In genomic region chrX:129786210-129786651, GRCh38 we compare ENCODE assay signal across 1 cellular context.
A peak's percentile ranks its signal among the peaks of the same experiment; 100 is the strongest.
TF ChIP-seq lines count a peak whose summit lies in the region.

No MANE protein-coding gene starts in this region.

TF ChIP-seq in K562, 482 proteins besides CTCF, POLR2A, EP300 and RAD21 (continued from another document and continues in another):
- no peak for TF ChIP-seq ZNF778 (CRISPR knock-in tag; IDR thresholded peaks at IDR 0.05)
- TF ChIP-seq CC2D1A (IDR thresholded peaks at IDR 0.05): no peak
- TF ChIP-seq NR2C2 (CRISPR knock-in tag; IDR thresholded peaks at IDR 0.05): no peak
- TF ChIP-seq NR2C2 (tag; IDR thresholded peaks at IDR 0.05): peak; percentile 56; the same call in 1 of the 2 replicates
- TF ChIP-seq ZNF766 (CRISPR knock-in tag; conservative IDR thresholded peaks at IDR 0.05): peak; percentile 70; the same call in 1 of the 2 replicates
- TF ChIP-seq NBN (IDR thresholded peaks at IDR 0.05; ENCODE audit: low read depth): no peak; the same call in 1 of the 2 replicates
- no peak for TF ChIP-seq RBM34 (IDR thresholded peaks at IDR 0.05; ENCODE audit: borderline replicate concordance, insufficient read depth, low read length)
- no peak for TF ChIP-seq KLF1 (tag; IDR thresholded peaks at IDR 0.05)
- TF ChIP-seq CAMTA2 (CRISPR knock-in tag; conservative IDR thresholded peaks at IDR 0.05): no peak
- no peak for TF ChIP-seq IRF2 (CRISPR knock-in tag; IDR thresholded peaks at IDR 0.05)
- TF ChIP-seq MXI1 (IDR thresholded peaks at IDR 0.05; ENCODE audit: low read depth, low read length): no peak
- no peak for TF ChIP-seq ZNF224 (CRISPR knock-in tag; IDR thresholded peaks at IDR 0.05)
- no peak for TF ChIP-seq ZBTB2 (IDR thresholded peaks at IDR 0.05)
- TF ChIP-seq SRSF3 (IDR thresholded peaks at IDR 0.05; ENCODE audit: insufficient read depth, low read length): no peak
- TF ChIP-seq SMAD4 (CRISPR knock-in tag; conservative IDR thresholded peaks at IDR 0.05): peak; percentile 88
- no peak for TF ChIP-seq SAP30 (IDR thresholded peaks at IDR 0.05; ENCODE audit: borderline replicate concordance, insufficient read depth, low read depth, low read length, poor library complexity, severe bottlenecking)
- TF ChIP-seq TRIM24 (IDR thresholded peaks at IDR 0.05): peak in 1 of 2 experiments; percentile 17; a peak in 1 of 4 replicates
- TF ChIP-seq FIP1L1 (IDR thresholded peaks at IDR 0.05; ENCODE audit: low read depth, low read length, poor library complexity, severe bottlenecking): no peak
- TF ChIP-seq ERF (CRISPR knock-in tag; IDR thresholded peaks at IDR 0.05): no peak
- TF ChIP-seq BDP1 (IDR thresholded peaks at IDR 0.05; ENCODE audit: insufficient read depth, insufficient read length): no peak
- 0 out of 2 replicates have a peak, but pooled peaks have one; percentile 17 for TF ChIP-seq FOSL1 (tag; conservative IDR thresholded peaks at IDR 0.05)
- TF ChIP-seq CBX3 (IDR thresholded peaks at IDR 0.05; ENCODE audit: borderline replicate concordance in 1 of 2, low read length in 2 of 2): no peak
- TF ChIP-seq ZNF217 (CRISPR knock-in tag; IDR thresholded peaks at IDR 0.05): no peak
- TF ChIP-seq FOXJ2 (tag; IDR thresholded peaks at IDR 0.05): no peak
- TF ChIP-seq ZNF561 (CRISPR knock-in tag; conservative IDR thresholded peaks at IDR 0.05): no peak
- no peak for TF ChIP-seq DLX4 (CRISPR knock-in tag; IDR thresholded peaks at IDR 0.05)
- TF ChIP-seq TAF15 (IDR thresholded peaks at IDR 0.05; ENCODE audit: low read depth, low read length): no peak
- no peak for TF ChIP-seq PPARD (CRISPR knock-in tag; IDR thresholded peaks at IDR 0.05)
- no peak for TF ChIP-seq MAFF (IDR thresholded peaks at IDR 0.05; ENCODE audit: low read length)
- TF ChIP-seq ATF6 (CRISPR knock-in tag; IDR thresholded peaks at IDR 0.05): no peak
- TF ChIP-seq PTBP1 (IDR thresholded peaks at IDR 0.05; ENCODE audit: low read depth, low read length): no peak
- TF ChIP-seq SPI1 (IDR thresholded peaks at IDR 0.05; ENCODE audit: borderline replicate concordance, low read depth, low read length): peak; percentile 64; the same call in 1 of the 2 replicates
- TF ChIP-seq TCF3 (CRISPR knock-in tag; IDR thresholded peaks at IDR 0.05): peak; percentile 69
- TF ChIP-seq ID3 (CRISPR knock-in tag; IDR thresholded peaks at IDR 0.05): no peak
- TF ChIP-seq ID3 (tag; IDR thresholded peaks at IDR 0.05): no peak
- no peak for TF ChIP-seq ZNF644 (tag; IDR thresholded peaks at IDR 0.05; ENCODE audit: low read depth)
- TF ChIP-seq THRA (IDR thresholded peaks at IDR 0.05): no peak
- TF ChIP-seq KLF13 (tag; IDR thresholded peaks at IDR 0.05; ENCODE audit: borderline replicate concordance, low read depth): no peak
- no peak for TF ChIP-seq MCM7 (IDR thresholded peaks at IDR 0.05)
- TF ChIP-seq RFX1 (IDR thresholded peaks at IDR 0.05): no peak
- no peak for TF ChIP-seq ZNF655 (CRISPR knock-in tag; IDR thresholded peaks at IDR 0.05)
- TF ChIP-seq POU5F1 (IDR thresholded peaks at IDR 0.05; ENCODE audit: borderline replicate concordance, low read depth, low read length, partially characterized antibody): no peak
- TF ChIP-seq NCOA4 (IDR thresholded peaks at IDR 0.05; ENCODE audit: partially characterized antibody): no peak
- TF ChIP-seq E4F1 (CRISPR knock-in tag; IDR thresholded peaks at IDR 0.05; ENCODE audit: borderline replicate concordance): no peak
- TF ChIP-seq ATF3 (IDR thresholded peaks at IDR 0.05): no peak
- TF ChIP-seq ATF3 (CRISPR knock-in tag; conservative IDR thresholded peaks at IDR 0.05): no peak
- TF ChIP-seq SIN3B (IDR thresholded peaks at IDR 0.05; ENCODE audit: low read depth): no peak
- TF ChIP-seq CBFA2T2 (conservative IDR thresholded peaks at IDR 0.05): peak; percentile 39
- TF ChIP-seq ZBTB43 (CRISPR knock-in tag; IDR thresholded peaks at IDR 0.05): no peak
- no peak for TF ChIP-seq ZNF512 (tag; IDR thresholded peaks at IDR 0.05)
- TF ChIP-seq ZNF12 (CRISPR knock-in tag; IDR thresholded peaks at IDR 0.05): no peak
- TF ChIP-seq ZNF584 (CRISPR knock-in tag; IDR thresholded peaks at IDR 0.05; ENCODE audit: low read depth): no peak
- TF ChIP-seq NCOA6 (IDR thresholded peaks at IDR 0.05): no peak
- peak; percentile 31; the same call in 1 of the 2 replicates for TF ChIP-seq FOXM1 (IDR thresholded peaks at IDR 0.05; ENCODE audit: low read depth)
- TF ChIP-seq FOXM1 (CRISPR knock-in tag; IDR thresholded peaks at IDR 0.05; ENCODE audit: low read depth): no peak
- TF ChIP-seq FOXA1 (IDR thresholded peaks at IDR 0.05; ENCODE audit: borderline replicate concordance): no peak
- no peak for TF ChIP-seq ZBTB1 (CRISPR knock-in tag; IDR thresholded peaks at IDR 0.05; ENCODE audit: borderline replicate concordance, low read depth)
- TF ChIP-seq SAFB (IDR thresholded peaks at IDR 0.05; ENCODE audit: borderline replicate concordance, low read depth, low read length): no peak
- TF ChIP-seq ZNF76 (CRISPR knock-in tag; IDR thresholded peaks at IDR 0.05; ENCODE audit: borderline replicate concordance): no peak
- 0 out of 2 replicates have a peak, but pooled peaks have one; percentile 16 for TF ChIP-seq ZBTB9 (CRISPR knock-in tag; IDR thresholded peaks at IDR 0.05)
